1 cellular context compared by ENCODE assay signal in genomic region chr19:54373781-54374266, GRCh38.
A peak's percentile ranks its signal among the peaks of the same experiment; 100 is the strongest.
TF ChIP-seq lines count a peak whose summit lies in the region.

No MANE protein-coding gene starts in this region.

TF ChIP-seq in GM12878, 131 proteins besides CTCF, POLR2A, EP300 and RAD21 (continued from another document):
- TF ChIP-seq CBFB (IDR thresholded peaks at IDR 0.05; ENCODE audit: low read depth) (peak; percentile 37; the same call in 1 of the 2 replicates), HDGF (IDR thresholded peaks at IDR 0.05) (no peak), NR2C2 (IDR thresholded peaks at IDR 0.05; ENCODE audit: borderline replicate concordance, control insufficient read depth, insufficient read length, low read depth) (no peak), SREBF2 (IDR thresholded peaks at IDR 0.05; ENCODE audit: low read length) (no peak), IKZF1 (conservative IDR thresholded peaks at IDR 0.05) (peak; percentile 73), CHD2 (IDR thresholded peaks at IDR 0.05; ENCODE audit: borderline replicate concordance, low read depth, low read length) (no peak), USF1 (IDR thresholded peaks at IDR 0.05; ENCODE audit: borderline replicate concordance, extremely low read length, insufficient read depth, low read depth, low read length) (no peak), MLLT1 (IDR thresholded peaks at IDR 0.05) (no peak), CEBPZ (IDR thresholded peaks at IDR 0.05; ENCODE audit: low read depth, low read length) (no peak), SPI1 (IDR thresholded peaks at IDR 0.05; ENCODE audit: borderline replicate concordance, insufficient read depth, low read depth, low read length) (no peak), ZZZ3 (IDR thresholded peaks at IDR 0.05; ENCODE audit: control insufficient read depth, insufficient read length, low read depth) (no peak), LARP7 (IDR thresholded peaks at IDR 0.05) (no peak), EZH2 (IDR thresholded peaks at IDR 0.05; ENCODE audit: borderline replicate concordance, control insufficient read depth, low read depth, low read length) (no peak), SUPT20H (IDR thresholded peaks at IDR 0.05; ENCODE audit: borderline replicate concordance, control insufficient read depth, low read depth, low read length) (no peak), GATAD2B (conservative IDR thresholded peaks at IDR 0.05; ENCODE audit: low read depth) (no peak; the same call in 1 of the 2 replicates)
